ENCODE assay signal across 1 cellular context in genomic region chr5:178153530-178154340, GRCh38.
TF ChIP-seq lines count a peak whose summit lies in the region.

TSS of gene NHP2 (minus strand) at chr5:178153885. CDS start at chr5:178153817, 68 bp downstream.

TF ChIP-seq in HepG2, 621 proteins besides CTCF, POLR2A, EP300 and RAD21 (continued from another document and continues in another):
- TF ChIP-seq REXO4 (CRISPR knock-in tag; IDR thresholded peaks at IDR 0.05; ENCODE audit: borderline replicate concordance) (no peak), ZNF367 (CRISPR knock-in tag; IDR thresholded peaks at IDR 0.05; ENCODE audit: borderline replicate concordance) (no peak), ZNF713 (CRISPR knock-in tag; IDR thresholded peaks at IDR 0.05) (0 out of 2 replicates have a peak, but pooled peaks have one; percentile 59), NFKBIZ (CRISPR knock-in tag; IDR thresholded peaks at IDR 0.05) (no peak; the same call in 1 of the 2 replicates), ZNF619 (CRISPR knock-in tag; IDR thresholded peaks at IDR 0.05) (peak; percentile 71; the same call in 1 of the 2 replicates), MAFK (conservative IDR thresholded peaks at IDR 0.05 in 1 of 2, IDR thresholded peaks at IDR 0.05 in 1 of 2; ENCODE audit: low read length in 2 of 2) (no peak), MBD4 (IDR thresholded peaks at IDR 0.05; ENCODE audit: borderline replicate concordance, low read length) (no peak), SALL1 (CRISPR knock-in tag; IDR thresholded peaks at IDR 0.05) (peak; percentile 81), CERS6 (CRISPR knock-in tag; IDR thresholded peaks at IDR 0.05) (no peak), SP5 (CRISPR knock-in tag; IDR thresholded peaks at IDR 0.05; ENCODE audit: borderline replicate concordance, low read depth) (peak; percentile 78; the same call in 1 of the 2 replicates), ZNF644 (CRISPR knock-in tag; IDR thresholded peaks at IDR 0.05; ENCODE audit: low read depth) (no peak), AGO2 (optimal IDR thresholded peaks at IDR 0.05; ENCODE audit: low read depth, low read length) (peak; percentile 34), SNRNP70 (IDR thresholded peaks at IDR 0.05; ENCODE audit: low read depth, low read length) (no peak), DMTF1 (CRISPR knock-in tag; IDR thresholded peaks at IDR 0.05) (no peak), UBTF (CRISPR knock-in tag; IDR thresholded peaks at IDR 0.05) (peak; percentile 68), THAP7 (CRISPR knock-in tag; IDR thresholded peaks at IDR 0.05) (no peak), NFE2 (CRISPR knock-in tag; IDR thresholded peaks at IDR 0.05) (no peak), IKZF1 (IDR thresholded peaks at IDR 0.05) (no peak), ZIK1 (CRISPR knock-in tag; IDR thresholded peaks at IDR 0.05; ENCODE audit: borderline replicate concordance, low read depth) (0 out of 2 replicates have a peak, but pooled peaks have one; percentile 60), ZNF383 (CRISPR knock-in tag; IDR thresholded peaks at IDR 0.05; ENCODE audit: borderline replicate concordance) (no peak), GPN1 (CRISPR knock-in tag; IDR thresholded peaks at IDR 0.05; ENCODE audit: borderline replicate concordance) (no peak), SOX5 (CRISPR knock-in tag; IDR thresholded peaks at IDR 0.05; ENCODE audit: borderline replicate concordance) (no peak), ASH2L (IDR thresholded peaks at IDR 0.05; ENCODE audit: insufficient read length, low read depth, low read length) (peak; percentile 75), ZNF121 (CRISPR knock-in tag; IDR thresholded peaks at IDR 0.05) (no peak), ETV6 (CRISPR knock-in tag; conservative IDR thresholded peaks at IDR 0.05) (no peak), CREM (IDR thresholded peaks at IDR 0.05) (peak; percentile 95), CREM (CRISPR knock-in tag; IDR thresholded peaks at IDR 0.05) (no peak), ZNF496 (CRISPR knock-in tag; IDR thresholded peaks at IDR 0.05; ENCODE audit: insufficient replicate concordance) (no peak), ZNF33A (CRISPR knock-in tag; IDR thresholded peaks at IDR 0.05; ENCODE audit: borderline replicate concordance) (no peak), ZNF674 (CRISPR knock-in tag; IDR thresholded peaks at IDR 0.05; ENCODE audit: low read depth) (no peak), AGO1 (IDR thresholded peaks at IDR 0.05; ENCODE audit: low read depth, low read length, poor library complexity, severe bottlenecking) (peak; percentile 55), RBFOX2 (IDR thresholded peaks at IDR 0.05; ENCODE audit: low read depth, low read length) (peak; percentile 76), CCDC6 (CRISPR knock-in tag; IDR thresholded peaks at IDR 0.05) (no peak; the same call in 1 of the 2 replicates), CCAR2 (optimal IDR thresholded peaks at IDR 0.05; ENCODE audit: low read depth, low read length) (no peak), MNT (IDR thresholded peaks at IDR 0.05) (peak; percentile 60; the same call in 1 of the 2 replicates), HINFP (CRISPR knock-in tag; IDR thresholded peaks at IDR 0.05; ENCODE audit: low read depth) (no peak; the same call in 1 of the 2 replicates), ZNF639 (CRISPR knock-in tag; conservative IDR thresholded peaks at IDR 0.05) (no peak), GTF2F1 (IDR thresholded peaks at IDR 0.05; ENCODE audit: low read length) (no peak), GFI1 (CRISPR knock-in tag; IDR thresholded peaks at IDR 0.05; ENCODE audit: borderline replicate concordance) (0 out of 2 replicates have a peak, but pooled peaks have one; percentile 24), KAT8 (CRISPR knock-in tag; IDR thresholded peaks at IDR 0.05) (peak; percentile 94), E2F2 (CRISPR knock-in tag; IDR thresholded peaks at IDR 0.05; ENCODE audit: borderline replicate concordance) (no peak), TOPORS (CRISPR knock-in tag; IDR thresholded peaks at IDR 0.05) (0 out of 2 replicates have a peak, but pooled peaks have one; percentile 48), ZBTB26 (CRISPR knock-in tag; IDR thresholded peaks at IDR 0.05; ENCODE audit: borderline replicate concordance) (no peak), ZNF75D (CRISPR knock-in tag; IDR thresholded peaks at IDR 0.05; ENCODE audit: borderline replicate concordance) (no peak), ZNF264 (CRISPR knock-in tag; IDR thresholded peaks at IDR 0.05) (no peak), NFYC (CRISPR knock-in tag; IDR thresholded peaks at IDR 0.05) (peak; percentile 92), ZNF605 (CRISPR knock-in tag; IDR thresholded peaks at IDR 0.05) (peak; percentile 50), IRF2 (CRISPR knock-in tag; IDR thresholded peaks at IDR 0.05) (peak; percentile 81; the same call in 1 of the 2 replicates), POLR2AphosphoS5 (IDR thresholded peaks at IDR 0.05; ENCODE audit: low read depth, low read length) (peak; percentile 49; the same call in 1 of the 2 replicates), SYNCRIP (IDR thresholded peaks at IDR 0.05; ENCODE audit: insufficient read depth, low read depth, low read length) (no peak), DMAP1 (CRISPR knock-in tag; IDR thresholded peaks at IDR 0.05) (peak; percentile 82), MEF2D (CRISPR knock-in tag; IDR thresholded peaks at IDR 0.05) (no peak), KMT2A (CRISPR knock-in tag; IDR thresholded peaks at IDR 0.05) (peak; percentile 73), ZNF205 (CRISPR knock-in tag; IDR thresholded peaks at IDR 0.05) (no peak), NR2F2 (IDR thresholded peaks at IDR 0.05; ENCODE audit: borderline replicate concordance, low read depth) (no peak), ZNF83 (CRISPR knock-in tag; IDR thresholded peaks at IDR 0.05; ENCODE audit: borderline replicate concordance) (0 out of 2 replicates have a peak, but pooled peaks have one; percentile 76), GLMP (CRISPR knock-in tag; IDR thresholded peaks at IDR 0.05; ENCODE audit: borderline replicate concordance) (no peak)
